Comparison of ENCODE assay signal across 1 cellular context in genomic region chr4:152243890-152244595, GRCh38.
TF ChIP-seq lines count a peak whose summit lies in the region.

No MANE protein-coding gene starts in this region.

TF ChIP-seq in GM23338, 12 proteins besides CTCF, POLR2A, EP300 and RAD21 (continued from another document):
- TF ChIP-seq ZNF462 (CRISPR knock-in tag; IDR thresholded peaks at IDR 0.05) = no peak
TF ChIP-seq in GM23338: peak in this region for 0.
